In genomic region chr10:110775022-110775379, GRCh38 we compare ENCODE assay signal across 18 cellular contexts.
DNase-seq lines count a peak whose midpoint lies in the region; ATAC-seq and TF ChIP-seq lines count a peak whose summit lies in the region.
"Had no signal": no experiment of that assay in that cellular context is flagged by ENCODE, and none has a peak within 500 bp of the region (broad histone marks: within the 10 kb centered on the region; RNA-seq: fewer than 3 reads in every experiment).

No MANE protein-coding gene starts in this region.

- DNase-seq in A172 (ENCODE audit: low spot score) (peak; percentile 42), left lobe of liver (ENCODE audit: low spot score) (no peak), T-helper 17 cell (no peak), ecto neural progenitor cell (ENCODE audit: low spot score) (no peak), dedifferentiated amniotic fluid mesenchymal stem cell (ENCODE audit: extremely low spot score) (no peak), ureter (ENCODE audit: low spot score) (no peak)
- no peak for DNase-seq in CD4-positive, alpha-beta T cell
- no peak for DNase-seq in activated CD4-positive, alpha-beta memory T cell treated with anti-CD3 and anti-CD28 coated beads, Interleukin-2, amount 10 ng/mL, durations not matched to agents 7 days and 5 days
- DNase-seq: activated gamma-delta T cell treated with Interleukin-2 at 50 U/mL for 16 hours; body of pancreas; DMS79; effector CD8-positive, alpha-beta T cell; MG63; NCI-H1930; NCI-H526; stomach had no signal

- no peak for TF ChIP-seq CTCF in CD4-positive, alpha-beta T cell (IDR thresholded peaks at IDR 0.05)

- intact Hi-C loops in CD4-positive, alpha-beta T cell (cut with DNase I, micrococcal nuclease): no loop called here

- no peaks in the 10 kb centered on the region for H3K27me3 ChIP-seq in CD4-positive, alpha-beta T cell (ENCODE audit: control insufficient read depth, insufficient read depth, low read length)
- H3K27me3 ChIP-seq: BLaER1, body of pancreas, MG63, stomach had no signal

- H3K27ac ChIP-seq in CD4-positive, alpha-beta T cell (ENCODE audit: low read depth, low read length): no peak overlapping the region
- H3K27ac ChIP-seq: BLaER1, body of pancreas, stomach had no signal

- H3K4me3 Mint-ChIP-seq in CD4-positive, alpha-beta T cell: no peak overlapping the region
- H3K4me3 Mint-ChIP-seq in activated CD4-positive, alpha-beta memory T cell treated with anti-CD3 and anti-CD28 coated beads, Interleukin-2, amount 10 ng/mL, durations not matched to agents 7 days and 5 days: no peak overlapping the region
- no peak overlapping the region for H3K4me3 Mint-ChIP-seq in T-helper 17 cell
- H3K4me3 Mint-ChIP-seq: GM23338 had no signal

- peak overlapping the region; percentile 9 for H3K27ac Mint-ChIP-seq in CD4-positive, alpha-beta T cell
- H3K27ac Mint-ChIP-seq in activated CD4-positive, alpha-beta memory T cell treated with anti-CD3 and anti-CD28 coated beads, Interleukin-2, amount 10 ng/mL, durations not matched to agents 7 days and 5 days: peak overlapping the region; percentile 89
- H3K27ac Mint-ChIP-seq in T-helper 17 cell: no peak overlapping the region
- H3K27ac Mint-ChIP-seq: GM23338 had no signal

- H3K27me3 Mint-ChIP-seq in CD4-positive, alpha-beta T cell: no peaks in the 10 kb centered on the region
- peaks cover 2% of the 10 kb centered on the region for H3K27me3 Mint-ChIP-seq in activated CD4-positive, alpha-beta memory T cell treated with anti-CD3 and anti-CD28 coated beads, Interleukin-2, amount 10 ng/mL, durations not matched to agents 7 days and 5 days
- no peaks in the 10 kb centered on the region for H3K27me3 Mint-ChIP-seq in T-helper 17 cell

- H3K9me3 Mint-ChIP-seq in CD4-positive, alpha-beta T cell: no peaks in the 10 kb centered on the region
- no peaks in the 10 kb centered on the region for H3K9me3 Mint-ChIP-seq in activated CD4-positive, alpha-beta memory T cell treated with anti-CD3 and anti-CD28 coated beads, Interleukin-2, amount 10 ng/mL, durations not matched to agents 7 days and 5 days
- H3K9me3 Mint-ChIP-seq: GM23338 had no signal

- ATAC-seq in CD4-positive, alpha-beta T cell (ENCODE audit: poor library complexity): no peak
- ATAC-seq in left lobe of liver (peak; percentile 19), T-helper 17 cell (no peak)
- ATAC-seq: body of pancreas, GM23338 had no signal

- POLR2A ChIA-PET in CD4-positive, alpha-beta T cell (lab: Charles Lee): no interaction called here
- POLR2A ChIA-PET in activated CD4-positive, alpha-beta memory T cell treated with anti-CD3 and anti-CD28 coated beads, Interleukin-2, amount 10 ng/mL, durations not matched to agents 7 days and 5 days (lab: Charles Lee): interaction anchor here (1.0 to 2.7 kb wide), 12 partner anchors 8 to 144 kb away, joined by 3 to 14 read pairs (median 6); partner anchors contain the start of genes BBIP1, PDCD4 and SHOC2

- no peaks in the 10 kb centered on the region for H3K36me3 Mint-ChIP-seq in CD4-positive, alpha-beta T cell (ENCODE audit: low read depth)
- no peaks in the 10 kb centered on the region for H3K36me3 Mint-ChIP-seq in activated CD4-positive, alpha-beta memory T cell treated with anti-CD3 and anti-CD28 coated beads, Interleukin-2, amount 10 ng/mL, durations not matched to agents 7 days and 5 days (ENCODE audit: low read depth)
- H3K36me3 Mint-ChIP-seq in T-helper 17 cell (ENCODE audit: low read depth): peaks cover 2% of the 10 kb centered on the region

- no peaks in the 10 kb centered on the region for H3K9me3 ChIP-seq in CD4-positive, alpha-beta T cell (ENCODE audit: control insufficient read depth, low read length)
- H3K9me3 ChIP-seq in T-helper 17 cell (ENCODE audit: control insufficient read depth, low read length, poor library complexity, severe bottlenecking): no peaks in the 10 kb centered on the region
- H3K9me3 ChIP-seq: BLaER1, body of pancreas, MG63, stomach had no signal

- CTCF ChIA-PET in CD4-positive, alpha-beta T cell (lab: Charles Lee): interaction anchor here (1.3 kb wide), 1 partner anchor 103 kb away, joined by 5 read pairs; no protein-coding TSS in a partner anchor
- CTCF ChIA-PET in activated CD4-positive, alpha-beta memory T cell treated with anti-CD3 and anti-CD28 coated beads, Interleukin-2, amount 10 ng/mL, durations not matched to agents 7 days and 5 days (lab: Charles Lee): interaction anchor here (0.8 to 2.4 kb wide), 6 partner anchors 9 to 469 kb away, joined by 3 to 7 read pairs (median 4); no protein-coding TSS in a partner anchor

- peaks cover 40% of the 10 kb centered on the region for H3K4me1 Mint-ChIP-seq in CD4-positive, alpha-beta T cell (ENCODE audit: low read depth)
- H3K4me1 Mint-ChIP-seq in activated CD4-positive, alpha-beta memory T cell treated with anti-CD3 and anti-CD28 coated beads, Interleukin-2, amount 10 ng/mL, durations not matched to agents 7 days and 5 days: peaks cover 28% of the 10 kb centered on the region
- H3K4me1 Mint-ChIP-seq in T-helper 17 cell: peaks cover 12% of the 10 kb centered on the region
